1 cellular context compared by ENCODE assay signal in genomic region chr6:154639196-154639595, GRCh38.
A peak's percentile ranks its signal among the peaks of the same experiment; 100 is the strongest.
TF ChIP-seq lines count a peak whose summit lies in the region.

No MANE protein-coding gene starts in this region.

TF ChIP-seq in HEK293, 187 proteins besides CTCF, POLR2A, EP300 and RAD21 (continued from another document):
- TF ChIP-seq ZNF580 (tag by site-specific recombination; IDR thresholded peaks at IDR 0.05) = peak; percentile 72; the same call in 1 of the 2 replicates
